13 cellular contexts compared by ENCODE assay signal in the genomic region with DNA sequence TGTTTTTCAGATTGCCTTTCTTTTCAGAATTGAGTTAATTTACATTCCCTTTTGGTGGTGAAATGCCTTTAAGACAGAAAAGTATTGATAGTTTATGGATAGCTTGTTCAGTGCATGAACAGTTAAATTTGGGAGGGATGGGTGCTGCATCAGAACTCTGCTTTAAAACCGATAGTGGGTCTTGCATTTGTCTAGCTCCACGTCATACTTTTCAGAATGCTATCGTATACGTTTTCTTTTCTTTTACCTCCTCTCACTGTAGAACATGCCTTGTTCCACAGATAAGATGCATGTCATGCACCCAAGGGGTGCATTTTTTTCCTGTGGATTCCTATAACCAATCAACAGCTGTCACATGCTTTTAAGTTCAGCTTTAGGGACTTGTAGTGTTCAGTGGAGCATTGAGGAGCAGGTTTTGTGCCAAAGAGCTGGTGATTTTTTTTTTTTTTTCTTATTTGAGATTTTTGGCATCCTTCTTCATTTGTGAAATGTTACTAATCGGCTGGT. TPM values are rescaled to one million over a fixed set of nuclear protein-coding genes. Genes with fewer than 3 reads are reported as not detected.
DNase-seq lines count a peak whose midpoint lies in the region; ATAC-seq and TF ChIP-seq lines count a peak whose summit lies in the region.
"Had no signal": no experiment of that assay in that cellular context is flagged by ENCODE, and none has a peak within 500 bp of the region (broad histone marks: within the 10 kb centered on the region; RNA-seq: fewer than 3 reads in every experiment).

No MANE protein-coding gene starts in this region.

- H3K9me3 Mint-ChIP-seq in nephron progenitor cell = no peaks in the 10 kb centered on the region
- no peaks in the 10 kb centered on the region for H3K9me3 Mint-ChIP-seq in activated CD8-positive, alpha-beta memory T cell treated with anti-CD3 and anti-CD28 coated beads, Interleukin-2, amount 10 ng/mL, durations not matched to agents 7 days and 5 days (ENCODE audit: low read depth)

- CTCF ChIA-PET in activated CD8-positive, alpha-beta memory T cell treated with anti-CD3 and anti-CD28 coated beads, Interleukin-2, amount 10 ng/mL, durations not matched to agents 7 days and 5 days (lab: Charles Lee) = interaction anchor here (0.6 to 1.3 kb wide), 2 partner anchors 10 to 169 kb away, joined by 3 to 4 read pairs; no protein-coding TSS in a partner anchor

- H3K9ac ChIP-seq in DND-41 (ENCODE audit: low read depth, low read length) = 0 out of 2 replicates have a peak overlapping the region, but pooled peaks have one; percentile 12
- no peak overlapping the region for H3K9ac ChIP-seq in duodenal mucosa (ENCODE audit: low read depth in 1 of 2, low read length in 2 of 2)

- H3K4me2 ChIP-seq in DND-41 (ENCODE audit: insufficient read depth, low read length) = peak overlapping the region; percentile 89; the same call in 1 of the 2 replicates

- H3K4me3 ChIP-seq in DND-41 (ENCODE audit: low read depth in 1 of 2, low read length in 2 of 2) (peak overlapping the region in 1 of 2 experiments; percentile 75; a peak in 1 of 4 replicates), duodenal mucosa (ENCODE audit: low read depth in 1 of 2, low read length in 2 of 2) (peak overlapping the region; percentile 89 to 92)
- H3K4me3 ChIP-seq: lung had no signal

- peaks cover 75% of the 10 kb centered on the region for H3K4me1 Mint-ChIP-seq in nephron progenitor cell
- H3K4me1 Mint-ChIP-seq in activated CD8-positive, alpha-beta memory T cell treated with anti-CD3 and anti-CD28 coated beads, Interleukin-2, amount 10 ng/mL, durations not matched to agents 7 days and 5 days = peaks cover 21% of the 10 kb centered on the region

- H3K27me3 ChIP-seq in DND-41 (ENCODE audit: insufficient read depth, low read length, poor library complexity) (peaks cover 17% of the 10 kb centered on the region), duodenal mucosa (ENCODE audit: control insufficient read depth in 1 of 2, insufficient read depth in 2 of 2, low read length in 2 of 2) (no peaks in the 10 kb centered on the region)
- H3K27me3 ChIP-seq: testis had no signal

- DNase-seq in DND-41 (no peak), NCI-H2171 (lab: John Stamatoyannopoulos, UW) (peak; percentile 69), nephron progenitor cell (no peak), omental fat pad (ENCODE audit: low spot score) (no peak)
- no peak for DNase-seq in activated CD8-positive, alpha-beta memory T cell treated with anti-CD3 and anti-CD28 coated beads, Interleukin-2, amount 10 ng/mL, durations not matched to agents 7 days and 5 days
- DNase-seq: activated T-cell treated with anti-CD3 and anti-CD28 coated beads, Interleukin-2, amount 50 U/mL, for 48 hours; DMS153; effector memory CD4-positive, alpha-beta T cell; testis had no signal

- H3K27ac ChIP-seq in DND-41 (ENCODE audit: low read length) (no peak overlapping the region), duodenal mucosa (ENCODE audit: low read depth, low read length) (no peak overlapping the region)
- H3K27ac ChIP-seq: testis had no signal

- H3K36me3 ChIP-seq in DND-41 (ENCODE audit: insufficient read depth, low read length) (no peaks in the 10 kb centered on the region), duodenal mucosa (ENCODE audit: control insufficient read depth in 1 of 2, insufficient read depth in 2 of 2, low read length in 2 of 2) (no peaks in the 10 kb centered on the region)

- no peak for ATAC-seq in DND-41 (ENCODE audit: insufficient read depth, low read depth)
- ATAC-seq in GM19395 (IDR thresholded peaks at IDR 0.05; ENCODE audit: unreplicated experiment) = no peak
- ATAC-seq in activated CD8-positive, alpha-beta memory T cell treated with anti-CD3 and anti-CD28 coated beads, Interleukin-2, amount 10 ng/mL, durations not matched to agents 7 days and 5 days = no peak
- ATAC-seq in HG03280 (IDR thresholded peaks at IDR 0.05; ENCODE audit: unreplicated experiment) = no peak
- ATAC-seq in omental fat pad (ENCODE audit: low FRiP score) = no peak

- H3K4me3 Mint-ChIP-seq in nephron progenitor cell = peak overlapping the region; percentile 98
- no peak overlapping the region for H3K4me3 Mint-ChIP-seq in activated CD8-positive, alpha-beta memory T cell treated with anti-CD3 and anti-CD28 coated beads, Interleukin-2, amount 10 ng/mL, durations not matched to agents 7 days and 5 days

- H3K27ac Mint-ChIP-seq in nephron progenitor cell = no peak overlapping the region
- no peak overlapping the region for H3K27ac Mint-ChIP-seq in activated CD8-positive, alpha-beta memory T cell treated with anti-CD3 and anti-CD28 coated beads, Interleukin-2, amount 10 ng/mL, durations not matched to agents 7 days and 5 days

- no peaks in the 10 kb centered on the region for H3K36me3 Mint-ChIP-seq in nephron progenitor cell (ENCODE audit: low read depth)
- H3K36me3 Mint-ChIP-seq in activated CD8-positive, alpha-beta memory T cell treated with anti-CD3 and anti-CD28 coated beads, Interleukin-2, amount 10 ng/mL, durations not matched to agents 7 days and 5 days = no peaks in the 10 kb centered on the region

- H3K9me3 ChIP-seq in DND-41 (ENCODE audit: insufficient read depth, low read length, severe bottlenecking) = no peaks in the 10 kb centered on the region
- H3K9me3 ChIP-seq in duodenal mucosa (ENCODE audit: control insufficient read depth in 1 of 2, low read length in 2 of 2) = no peaks in the 10 kb centered on the region
- H3K9me3 ChIP-seq: testis had no signal

- peaks cover 7% of the 10 kb centered on the region for H4K20me1 ChIP-seq in DND-41 (ENCODE audit: insufficient read depth, low read length)

- TF ChIP-seq CTCF in DND-41 (IDR thresholded peaks at IDR 0.05; ENCODE audit: borderline replicate concordance, extremely low read depth, low read length, poor library complexity, severe bottlenecking) = no peak
- no peak for TF ChIP-seq CTCF in nephron progenitor cell (IDR thresholded peaks at IDR 0.05)
- no peak for TF ChIP-seq CTCF in omental fat pad (IDR thresholded peaks at IDR 0.05)

- peaks cover 40% of the 10 kb centered on the region for H3K4me1 ChIP-seq in DND-41 (ENCODE audit: insufficient read depth, low read length)
- H3K4me1 ChIP-seq in duodenal mucosa (ENCODE audit: control insufficient read depth in 1 of 2, insufficient read depth in 2 of 2, low read length in 2 of 2) = peaks cover 17 to 28% of the 10 kb centered on the region in 2 donors

- H3K27me3 Mint-ChIP-seq in nephron progenitor cell (ENCODE audit: low read depth, poor library complexity) = no peaks in the 10 kb centered on the region
- peaks cover 55% of the 10 kb centered on the region for H3K27me3 Mint-ChIP-seq in activated CD8-positive, alpha-beta memory T cell treated with anti-CD3 and anti-CD28 coated beads, Interleukin-2, amount 10 ng/mL, durations not matched to agents 7 days and 5 days

- H3K79me2 ChIP-seq in DND-41 (ENCODE audit: insufficient read depth, low read length) = peaks cover 47% of the 10 kb centered on the region

- no peak overlapping the region for H2AFZ ChIP-seq in DND-41 (ENCODE audit: low read depth, low read length)

RNA-seq across cellular contexts. Expression of a gene that starts 2.3 kb away (rescaled TPM):
- total RNA-seq in activated CD8-positive, alpha-beta memory T cell treated with anti-CD3 and anti-CD28 coated beads, Interleukin-2, amount 10 ng/mL, durations not matched to agents 7 days and 5 days = 10 to 100 TPM in 1 of 2 experiments, 1 to 10 TPM in 1; 4.9 to 10.3 TPM
- total RNA-seq in omental fat pad = 10 to 100 TPM; 35.4 to 62.3 (median 48.2) TPM
